ENCODE assay signal across 27 cellular contexts in the genomic region with DNA sequence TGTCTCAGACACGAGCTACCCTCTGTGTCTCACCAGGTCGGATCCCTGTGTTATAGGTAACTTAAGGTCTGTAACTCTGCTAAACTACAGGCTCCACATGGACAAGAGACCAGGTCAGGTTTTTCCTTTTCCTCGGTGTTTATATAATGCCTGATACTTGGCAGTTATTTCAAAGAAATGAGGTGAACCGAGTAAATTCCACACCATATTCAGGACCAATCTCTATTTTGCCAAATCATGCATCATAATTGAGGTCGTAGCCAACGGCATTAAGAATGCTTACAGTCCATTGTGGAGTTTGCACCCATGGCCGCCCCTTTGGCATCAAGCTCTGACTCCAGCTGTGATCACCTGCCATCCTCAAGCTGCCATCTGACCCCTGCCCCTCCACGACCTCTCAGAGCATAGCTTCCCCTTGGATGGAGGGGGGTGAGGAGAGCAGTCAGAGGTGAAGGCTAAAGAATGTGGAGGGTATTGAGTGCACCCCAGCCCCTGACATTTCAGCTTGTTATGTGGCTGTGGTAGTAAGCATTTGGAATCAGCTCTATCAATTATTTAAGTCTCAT.
"Had no signal": no experiment of that assay in that cellular context is flagged by ENCODE, and none has a peak within 500 bp of the region (broad histone marks: within the 10 kb centered on the region; RNA-seq: fewer than 3 reads in every experiment).

No MANE protein-coding gene starts in this region.

- H3K27me3 ChIP-seq: ascending aorta, Peyer's patch, SJSA1 had no signal

- ATAC-seq: activated CD4-positive, alpha-beta T cell treated with anti-CD3 and anti-CD28 coated beads for 36 hours; activated CD4-positive, CD25-positive, alpha-beta regulatory T cell treated with anti-CD3 and anti-CD28 coated beads, Interleukin-2, amount 50 U/mL, for 24 hours; activated CD8-positive, alpha-beta T cell treated with anti-CD3 and anti-CD28 coated beads, Interleukin-2, amount 10 ng/mL, durations not matched to agents 7 days and 5 days; PC-3; WTC11 had no signal

- H3K27ac ChIP-seq: ascending aorta, cardiac muscle cell, Peyer's patch, SJSA1 had no signal

- H3K36me3 ChIP-seq: ascending aorta, cardiac muscle cell, Peyer's patch, SJSA1 had no signal

- H3K9me3 ChIP-seq: ascending aorta, Peyer's patch, SK-N-SH had no signal

- H3K4me3 ChIP-seq: ascending aorta, cardiac muscle cell, Peyer's patch, SJSA1 had no signal

- H3K4me1 ChIP-seq: ascending aorta, Peyer's patch, SJSA1 had no signal

- DNase-seq: activated CD4-positive, alpha-beta T cell treated with anti-CD3 and anti-CD28 coated beads for 36 hours; activated CD4-positive, alpha-beta T cell treated with anti-CD3 and anti-CD28 coated beads, Interleukin-2, amount 10 ng/mL, durations not matched to agents 7 days and 5 days; activated CD4-positive, alpha-beta T cell treated with anti-CD3 and anti-CD28 coated beads, Interleukin-2, amount 50 U/mL, for 48 hours; activated CD8-positive, alpha-beta T cell treated with anti-CD3 and anti-CD28 coated beads, Interleukin-2, amount 10 ng/mL, durations not matched to agents 7 days and 5 days; activated gamma-delta T cell; activated naive CD4-positive, alpha-beta T cell treated with Interleukin-2 at 50 U/mL for 16 hours; activated naive CD8-positive, alpha-beta T cell treated with anti-CD3 and anti-CD28 coated beads, Interleukin-2, amount 10 ng/mL, durations not matched to agents 7 days and 5 days; activated T-cell treated with anti-CD3 and anti-CD28 coated beads, Interleukin-2, amount 50 U/mL, for 24 hours; amygdala; NCI-H1092 treated with DMSO at 0.1 percent for 48 hours; NCI-H1417; NCI-H1694 treated with DMSO at 0.1 percent for 48 hours; NCI-H2029; NCI-H345; NCI-H526; NCI-H748 treated with DMSO at 0.1 percent for 48 hours; NK-92 treated with Interleukin-12 subunit alpha and Interleukin-12 subunit beta, amount 100 ng/mL, for 24 hours; PC-3; Peyer's patch; RPMI8226; SHP77 treated with DMSO at 0.1 percent for 48 hours; SK-N-SH had no signal
